In the genomic region with DNA sequence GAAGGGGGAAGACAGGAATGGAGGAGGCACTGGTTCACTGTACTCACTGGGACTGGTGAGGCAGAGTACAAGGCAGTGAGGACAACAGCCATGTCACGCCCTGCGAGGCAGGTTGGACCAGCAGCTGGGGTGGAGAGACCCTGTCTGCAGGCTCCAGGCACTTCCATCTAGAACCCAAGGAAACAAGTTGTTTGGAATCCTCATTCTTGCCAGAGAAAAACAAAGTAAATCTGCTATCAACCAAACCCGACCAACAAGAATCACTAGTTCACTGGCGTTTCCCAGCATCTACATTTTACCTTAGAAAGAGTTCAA, we compare ENCODE assay signal across 30 cellular contexts.
"Had no signal": no experiment of that assay in that cellular context is flagged by ENCODE, and none has a peak within 500 bp of the region (broad histone marks: within the 10 kb centered on the region; RNA-seq: fewer than 3 reads in every experiment).

No MANE protein-coding gene starts in this region.

- H3K4me1 ChIP-seq: adrenal gland, body of pancreas, colonic mucosa, foreskin keratinocyte, gastrocnemius medialis had no signal

- H3K27me3 ChIP-seq: adrenal gland, body of pancreas, colonic mucosa, foreskin keratinocyte, gastrocnemius medialis, heart right ventricle, hepatocyte had no signal

- H3K4me2 ChIP-seq: hepatocyte had no signal

- H3K36me3 Mint-ChIP-seq: activated naive CD4-positive, alpha-beta T cell treated with anti-CD3 and anti-CD28 coated beads, Interleukin-2, amount 50 U/mL, for 24 hours; activated naive CD8-positive, alpha-beta T cell treated with anti-CD3 and anti-CD28 coated beads for 36 hours had no signal

- H3K27ac ChIP-seq: adrenal gland, body of pancreas, colonic mucosa, epithelial cell of prostate, foreskin keratinocyte, heart right ventricle, hepatocyte had no signal

- DNase-seq: activated CD4-positive, alpha-beta memory T cell treated with anti-CD3 and anti-CD28 coated beads, Interleukin-2, amount 10 ng/mL, durations not matched to agents 7 days and 5 days; activated CD4-positive, alpha-beta T cell treated with anti-CD3 and anti-CD28 coated beads for 1 hour; activated CD4-positive, alpha-beta T cell treated with anti-CD3 and anti-CD28 coated beads for 4 hours; activated CD4-positive, alpha-beta T cell treated with anti-CD3 and anti-CD28 coated beads, Interleukin-2, amount 10 ng/mL, durations not matched to agents 7 days and 5 days; activated CD4-positive, alpha-beta T cell treated with anti-CD3 and anti-CD28 coated beads, Interleukin-2, amount 50 U/mL, for 4 hours; activated CD8-positive, alpha-beta memory T cell treated with anti-CD3 and anti-CD28 coated beads, Interleukin-2, amount 50 U/mL, for 48 hours; activated effector memory CD4-positive, alpha-beta T cell treated with anti-CD3 and anti-CD28 coated beads, Interleukin-2, amount 50 U/mL, for 16 hours; activated naive CD4-positive, alpha-beta T cell treated with anti-CD3 and anti-CD28 coated beads for 36 hours; activated naive CD8-positive, alpha-beta T cell treated with anti-CD3 and anti-CD28 coated beads for 36 hours; activated naive CD8-positive, alpha-beta T cell treated with anti-CD3 and anti-CD28 coated beads, Interleukin-2, amount 50 U/mL, for 24 hours; activated T-cell treated with anti-CD3 and anti-CD28 coated beads for 4 hours; activated T-cell treated with anti-CD3 and anti-CD28 coated beads, Interleukin-2, amount 50 U/mL, for 24 hours; adrenal gland; amygdala; aorta; body of pancreas; central memory CD4-positive, alpha-beta T cell; cerebellar nuclear complex; effector CD8-positive, alpha-beta T cell; foreskin keratinocyte; heart right ventricle; T-helper 2 cell had no signal

- H3K27ac Mint-ChIP-seq: activated CD4-positive, alpha-beta memory T cell treated with anti-CD3 and anti-CD28 coated beads, Interleukin-2, amount 10 ng/mL, durations not matched to agents 7 days and 5 days; activated CD4-positive, alpha-beta T cell treated with anti-CD3 and anti-CD28 coated beads, Interleukin-2, amount 10 ng/mL, durations not matched to agents 7 days and 5 days; activated naive CD4-positive, alpha-beta T cell treated with anti-CD3 and anti-CD28 coated beads for 36 hours; activated naive CD4-positive, alpha-beta T cell treated with anti-CD3 and anti-CD28 coated beads, Interleukin-2, amount 50 U/mL, for 24 hours; activated naive CD8-positive, alpha-beta T cell treated with anti-CD3 and anti-CD28 coated beads for 36 hours; activated naive CD8-positive, alpha-beta T cell treated with anti-CD3 and anti-CD28 coated beads, Interleukin-2, amount 50 U/mL, for 24 hours; activated T-cell treated with anti-CD3 and anti-CD28 coated beads, Interleukin-2, amount 50 U/mL, for 24 hours; activated T-helper 2 cell treated with anti-CD3 and anti-CD28 coated beads, Interferon-gamma antibody, Interleukin-2, Interleukin-4, amounts not matched to agents 10 μg/mL and 5 μg/mL and 100 μg/mL, durations not matched to agents 14 hours and 24 hours and 36 hours had no signal

- H3K9me3 ChIP-seq: adrenal gland, body of pancreas, colonic mucosa, gastrocnemius medialis, heart right ventricle had no signal

- H3K9me3 Mint-ChIP-seq: activated CD4-positive, alpha-beta memory T cell treated with anti-CD3 and anti-CD28 coated beads, Interleukin-2, amount 10 ng/mL, durations not matched to agents 7 days and 5 days; activated CD4-positive, alpha-beta T cell treated with anti-CD3 and anti-CD28 coated beads, Interleukin-2, amount 10 ng/mL, durations not matched to agents 7 days and 5 days; activated naive CD4-positive, alpha-beta T cell treated with anti-CD3 and anti-CD28 coated beads for 36 hours; activated naive CD4-positive, alpha-beta T cell treated with anti-CD3 and anti-CD28 coated beads, Interleukin-2, amount 50 U/mL, for 24 hours; activated naive CD8-positive, alpha-beta T cell treated with anti-CD3 and anti-CD28 coated beads for 36 hours; activated naive CD8-positive, alpha-beta T cell treated with anti-CD3 and anti-CD28 coated beads, Interleukin-2, amount 50 U/mL, for 24 hours; activated T-cell treated with anti-CD3 and anti-CD28 coated beads, Interleukin-2, amount 50 U/mL, for 24 hours; activated T-helper 2 cell treated with anti-CD3 and anti-CD28 coated beads, Interferon-gamma antibody, Interleukin-2, Interleukin-4, amounts not matched to agents 10 μg/mL and 5 μg/mL and 100 μg/mL, durations not matched to agents 14 hours and 24 hours and 36 hours had no signal

- H3K4me1 Mint-ChIP-seq: activated CD4-positive, alpha-beta memory T cell treated with anti-CD3 and anti-CD28 coated beads, Interleukin-2, amount 10 ng/mL, durations not matched to agents 7 days and 5 days; activated CD4-positive, alpha-beta T cell treated with anti-CD3 and anti-CD28 coated beads, Interleukin-2, amount 10 ng/mL, durations not matched to agents 7 days and 5 days; activated naive CD4-positive, alpha-beta T cell treated with anti-CD3 and anti-CD28 coated beads, Interleukin-2, amount 50 U/mL, for 24 hours; activated naive CD8-positive, alpha-beta T cell treated with anti-CD3 and anti-CD28 coated beads, Interleukin-2, amount 50 U/mL, for 24 hours had no signal

- FAIRE-seq: endometrium, endothelial cell of umbilical vein had no signal

- H3K4me3 ChIP-seq: adrenal gland, body of pancreas, colonic mucosa, gastrocnemius medialis, heart right ventricle, hepatocyte had no signal

- H3K36me3 ChIP-seq: adrenal gland, colonic mucosa, gastrocnemius medialis, heart right ventricle had no signal

- H3K79me2 ChIP-seq: hepatocyte had no signal

- H2AFZ ChIP-seq: hepatocyte had no signal

- H3K4me3 Mint-ChIP-seq: activated CD4-positive, alpha-beta memory T cell treated with anti-CD3 and anti-CD28 coated beads, Interleukin-2, amount 10 ng/mL, durations not matched to agents 7 days and 5 days; activated CD4-positive, alpha-beta T cell treated with anti-CD3 and anti-CD28 coated beads, Interleukin-2, amount 10 ng/mL, durations not matched to agents 7 days and 5 days; activated naive CD4-positive, alpha-beta T cell treated with anti-CD3 and anti-CD28 coated beads for 36 hours; activated naive CD4-positive, alpha-beta T cell treated with anti-CD3 and anti-CD28 coated beads, Interleukin-2, amount 50 U/mL, for 24 hours; activated naive CD8-positive, alpha-beta T cell treated with anti-CD3 and anti-CD28 coated beads for 36 hours; activated naive CD8-positive, alpha-beta T cell treated with anti-CD3 and anti-CD28 coated beads, Interleukin-2, amount 50 U/mL, for 24 hours; activated T-cell treated with anti-CD3 and anti-CD28 coated beads, Interleukin-2, amount 50 U/mL, for 24 hours had no signal

- ATAC-seq: body of pancreas, foreskin keratinocyte, heart right ventricle had no signal

- H3K27me3 Mint-ChIP-seq: activated CD4-positive, alpha-beta memory T cell treated with anti-CD3 and anti-CD28 coated beads, Interleukin-2, amount 10 ng/mL, durations not matched to agents 7 days and 5 days; activated CD4-positive, alpha-beta T cell treated with anti-CD3 and anti-CD28 coated beads, Interleukin-2, amount 10 ng/mL, durations not matched to agents 7 days and 5 days; activated naive CD8-positive, alpha-beta T cell treated with anti-CD3 and anti-CD28 coated beads, Interleukin-2, amount 50 U/mL, for 24 hours had no signal
